ENCODE assay signal across 1 cellular context in genomic region chr3:32438596-32439344, GRCh38.
TF ChIP-seq lines count a peak whose summit lies in the region.

No MANE protein-coding gene starts in this region.

TF ChIP-seq in HepG2, 621 proteins besides CTCF, POLR2A, EP300 and RAD21 (continued from another document):
- TF ChIP-seq TCF12 (IDR thresholded peaks at IDR 0.05) (no peak), TCF12 (CRISPR knock-in tag; IDR thresholded peaks at IDR 0.05) (no peak), KMT2B (CRISPR knock-in tag; IDR thresholded peaks at IDR 0.05) (no peak), ZZZ3 (CRISPR knock-in tag; IDR thresholded peaks at IDR 0.05; ENCODE audit: borderline replicate concordance) (no peak)
TF ChIP-seq in HepG2: peak in this region for 0.
